Comparison of ENCODE assay signal across 8 cellular contexts in the genomic region with DNA sequence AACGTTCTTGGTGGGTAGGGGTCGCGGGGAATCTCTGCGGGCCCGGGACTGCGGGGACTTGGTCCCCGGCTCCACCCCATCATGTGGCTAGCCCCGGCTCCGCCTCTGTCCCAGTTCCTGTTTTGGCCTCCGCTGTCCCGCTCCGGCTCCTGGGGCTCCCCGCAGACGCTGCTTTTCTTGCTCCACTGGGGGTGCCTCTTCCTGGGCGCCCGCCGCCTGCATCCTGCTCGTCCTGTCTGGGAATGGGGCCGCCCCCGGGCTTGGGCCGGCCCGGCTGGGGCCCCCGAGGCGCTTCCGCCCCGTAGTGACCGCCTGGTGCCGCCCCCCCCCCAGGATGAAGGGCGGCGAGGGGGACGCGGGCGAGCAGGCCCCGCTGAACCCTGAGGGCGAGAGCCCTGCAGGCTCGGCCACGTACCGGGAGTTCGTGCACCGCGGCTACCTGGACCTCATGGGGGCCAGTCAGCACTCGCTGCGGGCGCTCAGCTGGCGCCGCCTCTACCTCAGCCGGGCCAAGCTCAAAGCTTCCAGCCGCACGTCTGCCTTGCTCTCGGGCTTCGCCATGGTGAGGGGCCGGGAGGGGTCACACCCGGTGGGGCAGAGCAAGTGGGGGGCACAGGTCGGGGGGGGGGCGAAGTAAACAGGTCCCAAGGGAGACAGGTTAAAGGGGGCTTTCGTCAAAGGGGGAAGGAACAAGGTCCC.
DNase-seq lines count a peak whose midpoint lies in the region; ATAC-seq and TF ChIP-seq lines count a peak whose summit lies in the region.

A gene (plus strand): TSS at position 113 of the 699 bp plus-strand sequence. CDS start 222 bp downstream, at position 335.

- ATAC-seq in HG02642 (IDR thresholded peaks at IDR 0.05; ENCODE audit: poor library complexity, unreplicated experiment) = peak; percentile 70

- peak within 1 kb of the TSS; percentile 80 for H3K27ac Mint-ChIP-seq in activated T-cell treated with anti-CD3 and anti-CD28 coated beads, Interleukin-2, amount 50 U/mL, for 24 hours

- DNase-seq in activated gamma-delta T cell treated with Interleukin-2 at 50 U/mL for 16 hours = peak; percentile 38
- DNase-seq in activated gamma-delta T cell (lab: John Stamatoyannopoulos, UW) = no peak
- DNase-seq in NCI-H2227 treated with DMSO at 0.1 percent for 48 hours (lab: John Stamatoyannopoulos, UW) = peak; percentile 47
- peak; percentile 68 for DNase-seq in activated T-cell treated with anti-CD3 and anti-CD28 coated beads, Interleukin-2, amount 50 U/mL, for 24 hours
- peak; percentile 67 for DNase-seq in fibroblast of gingiva (ENCODE audit: low read depth)
- peak; percentile 81 to 89 for DNase-seq in tibial artery

- H3K27ac ChIP-seq in muscle layer of colon (ENCODE audit: low read depth, low read length) (peak within 1 kb of the TSS; percentile 94), tibial artery (peak within 1 kb of the TSS; percentile 89)

- H3K4me3 ChIP-seq in muscle layer of colon (ENCODE audit: low read depth in 1 of 2, low read length in 2 of 2) = peak within 1 kb of the TSS; percentile 83 to 90
- H3K4me3 ChIP-seq in tibial artery = peak within 1 kb of the TSS; percentile 82 to 91

- H3K4me1 ChIP-seq in muscle layer of colon (ENCODE audit: insufficient read depth, low read length) = peaks cover 30% of the 10 kb centered on the region
- H3K4me1 ChIP-seq in tibial artery = peaks cover 0 to 62% (median 50%) of the 10 kb centered on the region in 4 donors

- H3K4me3 Mint-ChIP-seq in activated T-cell treated with anti-CD3 and anti-CD28 coated beads, Interleukin-2, amount 50 U/mL, for 24 hours = peak within 1 kb of the TSS; percentile 81

- intact Hi-C loops in tibial artery (cut with DNase I; ENCODE audit: low total_unique reads) = loop anchor here (2.0 kb wide), 1 partner anchor 26 kb away; a partner anchor contains a TSS

- H3K36me3 Mint-ChIP-seq in activated T-cell treated with anti-CD3 and anti-CD28 coated beads, Interleukin-2, amount 50 U/mL, for 24 hours (ENCODE audit: low read depth) = peaks cover 28% of the 10 kb centered on the region

- H3K27me3 Mint-ChIP-seq in activated T-cell treated with anti-CD3 and anti-CD28 coated beads, Interleukin-2, amount 50 U/mL, for 24 hours = no peaks in the 10 kb centered on the region

- H3K9me3 ChIP-seq in muscle layer of colon (ENCODE audit: low read length) = no peaks in the 10 kb centered on the region
- no peaks in the 10 kb centered on the region for H3K9me3 ChIP-seq in tibial artery

- H3K36me3 ChIP-seq in muscle layer of colon (ENCODE audit: insufficient read depth, low read length) (peaks cover 12% of the 10 kb centered on the region), tibial artery (peaks cover 0 to 36% (median 8%) of the 10 kb centered on the region in 3 donors)

- peaks cover 21% of the 10 kb centered on the region for H3K4me1 Mint-ChIP-seq in activated T-cell treated with anti-CD3 and anti-CD28 coated beads, Interleukin-2, amount 50 U/mL, for 24 hours (ENCODE audit: low read depth)

- H3K9me3 Mint-ChIP-seq in activated T-cell treated with anti-CD3 and anti-CD28 coated beads, Interleukin-2, amount 50 U/mL, for 24 hours = no peaks in the 10 kb centered on the region

- H3K27me3 ChIP-seq in muscle layer of colon (ENCODE audit: control insufficient read depth in 1 of 2, insufficient read depth in 2 of 2, low read length in 2 of 2) (no peaks in the 10 kb centered on the region), tibial artery (no peaks in the 10 kb centered on the region)

- no peak for TF ChIP-seq CTCF in tibial artery (IDR thresholded peaks at IDR 0.05)

- peak within 1 kb of the TSS; percentile 74 for H3K9ac ChIP-seq in muscle layer of colon (ENCODE audit: low read length)
